Comparison of ENCODE assay signal across 21 cellular contexts in genomic region chr2:24866946-24867345, GRCh38.
"Had no signal": no experiment of that assay in that cellular context is flagged by ENCODE, and none has a peak within 500 bp of the region (broad histone marks: within the 10 kb centered on the region; RNA-seq: fewer than 3 reads in every experiment).

No MANE protein-coding gene starts in this region.

- H3K27ac Mint-ChIP-seq: nephron progenitor cell; stimulated activated naive CD8-positive, alpha-beta T cell treated with anti-CD3 and anti-CD28 coated beads, Interleukin-15, Interleukin-2, amounts not matched to agents 100 ng/mL and 50 ng/mL, for 24 hours had no signal

- H3K4me3 Mint-ChIP-seq: naive thymus-derived CD8-positive, alpha-beta T cell; nephron progenitor cell; stimulated activated naive B cell treated with anti-CD40 and anti-IgM and Interleukin-4, amounts not matched to agents 10 μg/mL and 1 μg/mL and 100 μg/mL, for 72 hours; stimulated activated naive CD8-positive, alpha-beta T cell treated with anti-CD3 and anti-CD28 coated beads, Interleukin-15, Interleukin-2, amounts not matched to agents 100 ng/mL and 50 ng/mL, for 24 hours had no signal

- FAIRE-seq: keratinocyte, urothelium cell line had no signal

- H3K9me3 ChIP-seq: gastrocnemius medialis, lower lobe of right lung, prostate gland, right atrium auricular region, spleen, thoracic aorta, tibial nerve, upper lobe of left lung had no signal

- H3K4me3 ChIP-seq: dorsolateral prefrontal cortex, gastrocnemius medialis, lower lobe of right lung, prostate gland, right atrium auricular region, spleen, thoracic aorta, tibial nerve, upper lobe of left lung had no signal

- H3K9me3 Mint-ChIP-seq: stimulated activated naive B cell treated with anti-CD40 and anti-IgM and Interleukin-4, amounts not matched to agents 10 μg/mL and 1 μg/mL and 100 μg/mL, for 72 hours; stimulated activated naive CD8-positive, alpha-beta T cell treated with anti-CD3 and anti-CD28 coated beads, Interleukin-15, Interleukin-2, amounts not matched to agents 100 ng/mL and 50 ng/mL, for 24 hours had no signal

- ATAC-seq: gastrocnemius medialis; left ventricle myocardium superior; lower lobe of right lung; naive thymus-derived CD8-positive, alpha-beta T cell; sciatic nerve; stimulated activated naive B cell treated with anti-CD40 and anti-IgM and Interleukin-4, amounts not matched to agents 10 μg/mL and 1 μg/mL and 100 μg/mL, for 72 hours had no signal

- H3K27me3 ChIP-seq: dorsolateral prefrontal cortex, gastrocnemius medialis, right atrium auricular region, spleen, tibial nerve, upper lobe of left lung had no signal

- H3K36me3 ChIP-seq: gastrocnemius medialis, lower lobe of right lung, prostate gland, right atrium auricular region, thoracic aorta, upper lobe of left lung had no signal

- H3K27me3 Mint-ChIP-seq: naive thymus-derived CD8-positive, alpha-beta T cell; stimulated activated naive B cell treated with anti-CD40 and anti-IgM and Interleukin-4, amounts not matched to agents 10 μg/mL and 1 μg/mL and 100 μg/mL, for 72 hours; stimulated activated naive CD8-positive, alpha-beta T cell treated with anti-CD3 and anti-CD28 coated beads, Interleukin-15, Interleukin-2, amounts not matched to agents 100 ng/mL and 50 ng/mL, for 24 hours had no signal

- H3K4me1 ChIP-seq: gastrocnemius medialis, lower lobe of right lung, prostate gland had no signal

- H3K27ac ChIP-seq: dorsolateral prefrontal cortex, gastrocnemius medialis, lower lobe of right lung, prostate gland, right atrium auricular region, spleen, thoracic aorta, tibial nerve, upper lobe of left lung had no signal

- DNase-seq: dorsolateral prefrontal cortex; effector CD4-positive, alpha-beta T cell; foreskin fibroblast; gastrocnemius medialis; head of caudate nucleus; left ventricle myocardium superior; lower lobe of right lung; naive thymus-derived CD8-positive, alpha-beta T cell; nephron progenitor cell; nucleus accumbens; spleen; stimulated activated naive B cell treated with anti-CD40 and anti-IgM and Interleukin-4, amounts not matched to agents 10 μg/mL and 1 μg/mL and 100 μg/mL, for 72 hours; upper lobe of left lung had no signal
